8 cellular contexts compared by ENCODE assay signal in genomic region chr6:6918216-6918983, GRCh38.
DNase-seq lines count a peak whose midpoint lies in the region; ATAC-seq lines count a peak whose summit lies in the region.

No MANE protein-coding gene starts in this region.

- ATAC-seq in HG02840 (IDR thresholded peaks at IDR 0.05; ENCODE audit: low FRiP score, unreplicated experiment), result peak; percentile 82

- peak; percentile 11 for DNase-seq in NCI-H2196 (lab: John Stamatoyannopoulos, UW; ENCODE audit: unreplicated experiment)
- no peak for DNase-seq in NCI-H2196 treated with DMSO at 0.1 percent for 48 hours (lab: John Stamatoyannopoulos, UW; ENCODE audit: unreplicated experiment)
- peak; percentile 37 for DNase-seq in NOMO-1 treated with dmso at 0.1 percent for 144 hours (lab: John Stamatoyannopoulos, UW; ENCODE audit: unreplicated experiment)
- DNase-seq in amniotic epithelial cell (ENCODE audit: low read depth), result peak; percentile 58
- DNase-seq in stimulated activated CD4-positive, alpha-beta T cell treated with anti-CD3 and anti-CD28 coated beads, Interleukin-4, amount 100 ng/mL, for 1 hour, result peak; percentile 74
- DNase-seq in cerebellum (ENCODE audit: low spot score), result no peak
- no peak for DNase-seq in medulla oblongata (ENCODE audit: extremely low spot score)

Comparison
In these comparisons a context has a peak if more than half of its experiments do, and no peak if none do; other contexts are left out.
1. DNase-seq: peak in NCI-H2196 (single experiment), NOMO-1 treated with dmso at 0.1 percent for 144 hours (single experiment), amniotic epithelial cell (single experiment) and stimulated activated CD4-positive, alpha-beta T cell treated with anti-CD3 and anti-CD28 coated beads, Interleukin-4, amount 100 ng/mL, for 1 hour (single experiment); none in NCI-H2196 treated with DMSO at 0.1 percent for 48 hours (single experiment), cerebellum (single experiment) and medulla oblongata (single experiment).